8 cellular contexts compared by ENCODE assay signal in genomic region chr2:131681607-131682121, GRCh38.
DNase-seq lines count a peak whose midpoint lies in the region; ATAC-seq and TF ChIP-seq lines count a peak whose summit lies in the region.
"Not testable (repeated sequence)": the region's sequence is repeated elsewhere in the genome, so short reads cannot be mapped to it uniquely, and the experiment has no call there.

No MANE protein-coding gene starts in this region.

- not testable (repeated sequence) for DNase-seq in CD4-positive, CD25-positive, alpha-beta regulatory T cell; PC-9; fibroblast of mammary gland (ENCODE audit: low read depth); mesendoderm; smooth muscle cell (lab: John Stamatoyannopoulos, UW; ENCODE audit: unreplicated experiment)
- peak; percentile 21 for DNase-seq in adipocyte (ENCODE audit: low read depth)

- H3K27me3 Mint-ChIP-seq in CD4-positive, CD25-positive, alpha-beta regulatory T cell = peaks cover 12% of the 10 kb centered on the region

- H3K23ac ChIP-seq in mesendoderm (ENCODE audit: low read length) = peak overlapping the region; percentile 6

- not testable (repeated sequence) for H3K27me3 ChIP-seq in CD4-positive, CD25-positive, alpha-beta regulatory T cell (ENCODE audit: control insufficient read depth, insufficient read depth, low read length); adipocyte (replicated peaks; ENCODE audit: control insufficient read depth, insufficient read depth, low read length); mesendoderm (ENCODE audit: insufficient read depth, low read length, poor library complexity); smooth muscle cell (ENCODE audit: low read depth)
- H3K27me3 ChIP-seq in PC-9 (ENCODE audit: insufficient read depth, low read depth) = peaks cover 14% of the 10 kb centered on the region

- not testable (repeated sequence) for H3K9me3 ChIP-seq in CD4-positive, CD25-positive, alpha-beta regulatory T cell (ENCODE audit: control insufficient read depth in 2 of 2, low read length in 2 of 2); PC-9 (ENCODE audit: insufficient read depth, low read depth); adipocyte (ENCODE audit: control insufficient read depth, low read length); smooth muscle cell (replicated peaks; ENCODE audit: low read depth)

- H3K27ac ChIP-seq in CD4-positive, CD25-positive, alpha-beta regulatory T cell (ENCODE audit: insufficient read depth, low read length, poor library complexity, severe bottlenecking); PC-9; mesendoderm (ENCODE audit: low read depth, low read length): not testable (repeated sequence)
- peak overlapping the region; percentile 92 for H3K27ac ChIP-seq in smooth muscle cell (ENCODE audit: low read depth)

- peak overlapping the region; percentile 50 for H3K4ac ChIP-seq in mesendoderm (ENCODE audit: low read depth, low read length)

- not testable (repeated sequence) for H3K36me3 ChIP-seq in CD4-positive, CD25-positive, alpha-beta regulatory T cell (ENCODE audit: control insufficient read depth, insufficient read depth, low read length); PC-9 (ENCODE audit: low read depth); adipocyte (ENCODE audit: control insufficient read depth, insufficient read depth, low read length, severe bottlenecking); mesendoderm (ENCODE audit: control insufficient read depth, insufficient read depth, low read length); smooth muscle cell (ENCODE audit: low read depth)

- H3K27ac Mint-ChIP-seq in CD4-positive, CD25-positive, alpha-beta regulatory T cell = peak overlapping the region in 2 of 3 donors; percentile 34 to 91

- H4K20me1 ChIP-seq in PC-9 (ENCODE audit: insufficient read depth); smooth muscle cell (ENCODE audit: low read depth): not testable (repeated sequence)

- not testable (repeated sequence) for TF ChIP-seq CTCF in PC-9 (conservative IDR thresholded peaks at IDR 0.05); fibroblast of mammary gland (conservative IDR thresholded peaks at IDR 0.05; ENCODE audit: control insufficient read depth, insufficient read depth, low read depth, low read length); smooth muscle cell (IDR thresholded peaks at IDR 0.05; ENCODE audit: borderline replicate concordance, insufficient read depth, poor library complexity, severe bottlenecking)

- H3K56ac ChIP-seq in mesendoderm (ENCODE audit: low read length) = peak overlapping the region; percentile 82

- not testable (repeated sequence) for H2BK5ac ChIP-seq in mesendoderm (ENCODE audit: low read length)

- not testable (repeated sequence) for H4K8ac ChIP-seq in mesendoderm (ENCODE audit: low read depth, low read length)

- CTCF ChIA-PET in PC-9 (lab: Charles Lee) = interaction anchor here (1.1 kb wide), 1 partner anchor 9 kb away, joined by 15 read pairs; no protein-coding TSS in a partner anchor

- H3K4me1 Mint-ChIP-seq in CD4-positive, CD25-positive, alpha-beta regulatory T cell = peaks cover 20 to 53% (median 36%) of the 10 kb centered on the region in 4 donors

- peak overlapping the region; percentile 82 to 99 (median 92) for H3K4me3 Mint-ChIP-seq in CD4-positive, CD25-positive, alpha-beta regulatory T cell

- H3K79me1 ChIP-seq in mesendoderm (ENCODE audit: low read length) = not testable (repeated sequence)

- not testable (repeated sequence) for H3K9me3 Mint-ChIP-seq in CD4-positive, CD25-positive, alpha-beta regulatory T cell

- H3K18ac ChIP-seq in mesendoderm (ENCODE audit: low read length) = not testable (repeated sequence)

- peak overlapping the region; percentile 61 for H3K4me2 ChIP-seq in PC-9
- peak overlapping the region; percentile 5 for H3K4me2 ChIP-seq in mesendoderm (ENCODE audit: low read length)
- H3K4me2 ChIP-seq in smooth muscle cell = peak overlapping the region; percentile 94

- no CpG with 5 or more reads among the region's 10 CpGs for WGBS in mesendoderm (ENCODE audit: extremely low coverage, insufficient coverage, low lambda C conversion rate)
- 49% methylated on average over 10 of the region's 10 CpGs for WGBS in smooth muscle cell (ENCODE audit: low lambda C conversion rate)

- H4K5ac ChIP-seq in mesendoderm (ENCODE audit: low read length) = not testable (repeated sequence)

- H2AFZ ChIP-seq in PC-9 (peak overlapping the region; percentile 33; the same call in 1 of the 2 replicates), smooth muscle cell (ENCODE audit: low read depth) (peak overlapping the region; percentile 98)

- not testable (repeated sequence) for H3K9me2 ChIP-seq in PC-9 (ENCODE audit: insufficient read depth)

- H3K9ac ChIP-seq in adipocyte (ENCODE audit: low read length) = peak overlapping the region; percentile 95
- peak overlapping the region; percentile 73 for H3K9ac ChIP-seq in mesendoderm (ENCODE audit: low read length)
- H3K9ac ChIP-seq in smooth muscle cell (ENCODE audit: low read depth) = peak overlapping the region; percentile 92

- ATAC-seq in CD4-positive, CD25-positive, alpha-beta regulatory T cell (ENCODE audit: low read depth in 2 of 2) = not testable (repeated sequence)
- peak; percentile 25 for ATAC-seq in GM21423 (IDR thresholded peaks at IDR 0.05; ENCODE audit: unreplicated experiment)
- peak; percentile 10 for ATAC-seq in HG03108 (IDR thresholded peaks at IDR 0.05; ENCODE audit: unreplicated experiment)

- H3K36me3 Mint-ChIP-seq in CD4-positive, CD25-positive, alpha-beta regulatory T cell = not testable (repeated sequence)

- intact Hi-C loops in PC-9 (cut with micrococcal nuclease; ENCODE audit: unreplicated experiment) = not testable (repeated sequence)

- H2BK120ac ChIP-seq in mesendoderm (ENCODE audit: low read depth, low read length) = not testable (repeated sequence)

- H3F3A ChIP-seq in PC-9 (ENCODE audit: insufficient read depth, low read depth); smooth muscle cell (ENCODE audit: low read depth): not testable (repeated sequence)

- H2BK15ac ChIP-seq in mesendoderm (replicated peaks; ENCODE audit: low read depth) = not testable (repeated sequence)

- peaks cover 13% of the 10 kb centered on the region for H3K4me1 ChIP-seq in CD4-positive, CD25-positive, alpha-beta regulatory T cell (ENCODE audit: control insufficient read depth, insufficient read depth, low read length, poor library complexity, severe bottlenecking)
- not testable (repeated sequence) for H3K4me1 ChIP-seq in PC-9 (replicated peaks; ENCODE audit: insufficient read depth); mesendoderm (ENCODE audit: control insufficient read depth, low read depth, low read length)
- H3K4me1 ChIP-seq in adipocyte (ENCODE audit: control insufficient read depth, insufficient read depth, low read length) = peaks cover 26% of the 10 kb centered on the region
- peaks cover 24% of the 10 kb centered on the region for H3K4me1 ChIP-seq in smooth muscle cell (ENCODE audit: low read depth)

- not testable (repeated sequence) for BruUV-seq in PC-9 (replicated peaks; lab: Mats Ljungman, UMichigan)

- not testable (repeated sequence) for H2AK5ac ChIP-seq in mesendoderm (ENCODE audit: low read length)

- not testable (repeated sequence) for H3K79me2 ChIP-seq in PC-9 (ENCODE audit: low read depth); mesendoderm (ENCODE audit: control insufficient read depth, insufficient read depth, low read length)
- peaks cover 19% of the 10 kb centered on the region for H3K79me2 ChIP-seq in smooth muscle cell (ENCODE audit: low read depth)

- H3K4me3 ChIP-seq in CD4-positive, CD25-positive, alpha-beta regulatory T cell (ENCODE audit: low read depth, low read length) = peak overlapping the region; percentile 52
- H3K4me3 ChIP-seq in PC-9 (peak overlapping the region; percentile 52; the same call in 1 of the 2 replicates), adipocyte (ENCODE audit: low read length) (peak overlapping the region; percentile 93), fibroblast of mammary gland (ENCODE audit: control insufficient read depth, low read depth, low read length) (peak overlapping the region; percentile 75), smooth muscle cell (peak overlapping the region; percentile 82)
- H3K4me3 ChIP-seq in mesendoderm (ENCODE audit: low read length) = not testable (repeated sequence)

- POLR2A ChIA-PET in PC-9 (lab: Charles Lee; ENCODE audit: unreplicated experiment) = not testable (repeated sequence)

Comparison
In these comparisons a context has a peak if more than half of its experiments do, and no peak if none do; other contexts are left out.
1. H3K4me2 ChIP-seq: peak in every context shown above with its lines; median percentile 94 in smooth muscle cell; 61 in PC-9; 5 in mesendoderm.